2 cellular contexts compared by ENCODE assay signal in the genomic region with DNA sequence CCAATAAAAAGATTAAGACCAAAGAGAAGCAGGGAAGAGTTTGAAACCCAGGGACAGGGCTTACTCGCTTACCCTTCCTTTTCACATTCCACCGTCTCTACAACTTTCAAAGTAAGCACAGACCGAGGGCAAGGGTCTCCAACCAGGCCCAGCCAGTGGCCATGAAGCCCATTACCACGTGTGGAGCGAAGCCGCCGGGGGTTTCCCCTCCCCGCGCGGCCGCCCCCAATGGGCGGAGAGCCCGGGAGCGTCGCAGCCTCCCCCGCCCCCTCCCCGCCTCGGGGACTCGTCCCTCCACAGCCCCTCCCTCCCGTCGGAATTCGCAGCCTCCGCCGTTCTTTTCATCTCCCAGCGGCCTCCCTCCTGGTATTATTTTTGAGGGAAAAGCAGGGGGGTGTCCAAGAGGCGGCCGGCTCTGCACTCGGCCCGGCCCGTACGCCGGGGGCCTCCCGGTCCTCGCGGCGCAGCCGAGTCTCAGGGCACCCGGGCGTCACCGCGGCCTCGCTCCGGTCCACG.
TF ChIP-seq lines count a peak whose summit lies in the region.

No MANE protein-coding gene starts in this region.

TF ChIP-seq in HEK293, 187 proteins besides CTCF, POLR2A, EP300 and RAD21 (continues in another document):
- TF ChIP-seq GLIS2 (tag by site-specific recombination; IDR thresholded peaks at IDR 0.05): peak; percentile 83
- TF ChIP-seq, protein P1, sequence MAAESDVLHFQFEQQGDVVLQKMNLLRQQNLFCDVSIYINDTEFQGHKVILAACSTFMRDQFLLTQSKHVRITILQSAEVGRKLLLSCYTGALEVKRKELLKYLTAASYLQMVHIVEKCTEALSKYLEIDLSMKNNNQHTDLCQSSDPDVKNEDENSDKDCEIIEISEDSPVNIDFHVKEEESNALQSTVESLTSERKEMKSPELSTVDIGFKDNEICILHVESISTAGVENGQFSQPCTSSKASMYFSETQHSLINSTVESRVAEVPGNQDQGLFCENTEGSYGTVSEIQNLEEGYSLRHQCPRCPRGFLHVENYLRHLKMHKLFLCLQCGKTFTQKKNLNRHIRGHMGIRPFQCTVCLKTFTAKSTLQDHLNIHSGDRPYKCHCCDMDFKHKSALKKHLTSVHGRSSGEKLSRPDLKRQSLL (tag by site-specific recombination; IDR thresholded peaks at IDR 0.05): 0 out of 2 replicates have a peak, but pooled peaks have one; percentile 12
- TF ChIP-seq, protein P2, sequence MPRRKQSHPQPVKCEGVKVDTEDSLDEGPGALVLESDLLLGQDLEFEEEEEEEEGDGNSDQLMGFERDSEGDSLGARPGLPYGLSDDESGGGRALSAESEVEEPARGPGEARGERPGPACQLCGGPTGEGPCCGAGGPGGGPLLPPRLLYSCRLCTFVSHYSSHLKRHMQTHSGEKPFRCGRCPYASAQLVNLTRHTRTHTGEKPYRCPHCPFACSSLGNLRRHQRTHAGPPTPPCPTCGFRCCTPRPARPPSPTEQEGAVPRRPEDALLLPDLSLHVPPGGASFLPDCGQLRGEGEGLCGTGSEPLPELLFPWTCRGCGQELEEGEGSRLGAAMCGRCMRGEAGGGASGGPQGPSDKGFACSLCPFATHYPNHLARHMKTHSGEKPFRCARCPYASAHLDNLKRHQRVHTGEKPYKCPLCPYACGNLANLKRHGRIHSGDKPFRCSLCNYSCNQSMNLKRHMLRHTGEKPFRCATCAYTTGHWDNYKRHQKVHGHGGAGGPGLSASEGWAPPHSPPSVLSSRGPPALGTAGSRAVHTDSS (tag by site-specific recombination; IDR thresholded peaks at IDR 0.05): no peak
- TF ChIP-seq SP3 (tag by site-specific recombination; IDR thresholded peaks at IDR 0.05): peak; percentile 80
- TF ChIP-seq, protein P3, sequence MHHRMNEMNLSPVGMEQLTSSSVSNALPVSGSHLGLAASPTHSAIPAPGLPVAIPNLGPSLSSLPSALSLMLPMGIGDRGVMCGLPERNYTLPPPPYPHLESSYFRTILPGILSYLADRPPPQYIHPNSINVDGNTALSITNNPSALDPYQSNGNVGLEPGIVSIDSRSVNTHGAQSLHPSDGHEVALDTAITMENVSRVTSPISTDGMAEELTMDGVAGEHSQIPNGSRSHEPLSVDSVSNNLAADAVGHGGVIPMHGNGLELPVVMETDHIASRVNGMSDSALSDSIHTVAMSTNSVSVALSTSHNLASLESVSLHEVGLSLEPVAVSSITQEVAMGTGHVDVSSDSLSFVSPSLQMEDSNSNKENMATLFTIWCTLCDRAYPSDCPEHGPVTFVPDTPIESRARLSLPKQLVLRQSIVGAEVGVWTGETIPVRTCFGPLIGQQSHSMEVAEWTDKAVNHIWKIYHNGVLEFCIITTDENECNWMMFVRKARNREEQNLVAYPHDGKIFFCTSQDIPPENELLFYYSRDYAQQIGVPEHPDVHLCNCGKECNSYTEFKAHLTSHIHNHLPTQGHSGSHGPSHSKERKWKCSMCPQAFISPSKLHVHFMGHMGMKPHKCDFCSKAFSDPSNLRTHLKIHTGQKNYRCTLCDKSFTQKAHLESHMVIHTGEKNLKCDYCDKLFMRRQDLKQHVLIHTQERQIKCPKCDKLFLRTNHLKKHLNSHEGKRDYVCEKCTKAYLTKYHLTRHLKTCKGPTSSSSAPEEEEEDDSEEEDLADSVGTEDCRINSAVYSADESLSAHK (tag by site-specific recombination; IDR thresholded peaks at IDR 0.05): no peak
- TF ChIP-seq ZEB2 (tag by site-specific recombination; IDR thresholded peaks at IDR 0.05): peak; percentile 11; the same call in 1 of the 2 replicates
- peak; percentile 67 for TF ChIP-seq KLF9 (tag by site-specific recombination; IDR thresholded peaks at IDR 0.05; ENCODE audit: low read depth)
- peak; percentile 50 for TF ChIP-seq EGR2 (tag by site-specific recombination; IDR thresholded peaks at IDR 0.05; ENCODE audit: low read depth)
- TF ChIP-seq ZNF341 (tag by site-specific recombination; IDR thresholded peaks at IDR 0.05; ENCODE audit: low read depth): peak; percentile 66
- TF ChIP-seq PRDM1 (tag by site-specific recombination; IDR thresholded peaks at IDR 0.05): peak; percentile 64; the same call in 1 of the 2 replicates
- TF ChIP-seq KLF8 (tag by site-specific recombination; IDR thresholded peaks at IDR 0.05): peak; percentile 49; the same call in 1 of the 2 replicates
- peak; percentile 76 for TF ChIP-seq ZIC2 (tag by site-specific recombination; IDR thresholded peaks at IDR 0.05)
- no peak for TF ChIP-seq IKZF3 (tag by site-specific recombination; IDR thresholded peaks at IDR 0.05)
- TF ChIP-seq, protein P4, sequence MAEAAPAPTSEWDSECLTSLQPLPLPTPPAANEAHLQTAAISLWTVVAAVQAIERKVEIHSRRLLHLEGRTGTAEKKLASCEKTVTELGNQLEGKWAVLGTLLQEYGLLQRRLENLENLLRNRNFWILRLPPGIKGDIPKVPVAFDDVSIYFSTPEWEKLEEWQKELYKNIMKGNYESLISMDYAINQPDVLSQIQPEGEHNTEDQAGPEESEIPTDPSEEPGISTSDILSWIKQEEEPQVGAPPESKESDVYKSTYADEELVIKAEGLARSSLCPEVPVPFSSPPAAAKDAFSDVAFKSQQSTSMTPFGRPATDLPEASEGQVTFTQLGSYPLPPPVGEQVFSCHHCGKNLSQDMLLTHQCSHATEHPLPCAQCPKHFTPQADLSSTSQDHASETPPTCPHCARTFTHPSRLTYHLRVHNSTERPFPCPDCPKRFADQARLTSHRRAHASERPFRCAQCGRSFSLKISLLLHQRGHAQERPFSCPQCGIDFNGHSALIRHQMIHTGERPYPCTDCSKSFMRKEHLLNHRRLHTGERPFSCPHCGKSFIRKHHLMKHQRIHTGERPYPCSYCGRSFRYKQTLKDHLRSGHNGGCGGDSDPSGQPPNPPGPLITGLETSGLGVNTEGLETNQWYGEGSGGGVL (tag by site-specific recombination; IDR thresholded peaks at IDR 0.05): peak; percentile 53; the same call in 1 of the 2 replicates
- TF ChIP-seq KLF16 (tag by site-specific recombination; IDR thresholded peaks at IDR 0.05): no peak
- no peak for TF ChIP-seq ZFP41 (tag by site-specific recombination; IDR thresholded peaks at IDR 0.05; ENCODE audit: borderline replicate concordance)

TF ChIP-seq in K562, 482 proteins besides CTCF, POLR2A, EP300 and RAD21 (continues in another document):
- TF ChIP-seq SIN3A (IDR thresholded peaks at IDR 0.05; ENCODE audit: borderline replicate concordance in 2 of 2, control insufficient read depth in 1 of 2, low read depth in 2 of 2, low read length in 2 of 2): peak in 1 of 2 experiments; percentile 22; a peak in 1 of 4 replicates
- TF ChIP-seq HDAC2 (IDR thresholded peaks at IDR 0.05): peak; percentile 16; the same call in 1 of the 2 replicates
- 0 out of 2 replicates have a peak, but pooled peaks have one; percentile 40 for TF ChIP-seq ZNF431 (CRISPR knock-in tag; IDR thresholded peaks at IDR 0.05)
- TF ChIP-seq IRF2 (CRISPR knock-in tag; IDR thresholded peaks at IDR 0.05): no peak
- no peak for TF ChIP-seq ZSCAN32 (CRISPR knock-in tag; IDR thresholded peaks at IDR 0.05)
- TF ChIP-seq DPF2 (IDR thresholded peaks at IDR 0.05): peak; percentile 17; the same call in 1 of the 2 replicates
- no peak for TF ChIP-seq ZNF75A (CRISPR knock-in tag; IDR thresholded peaks at IDR 0.05)
- no peak for TF ChIP-seq NEUROD1 (IDR thresholded peaks at IDR 0.05; ENCODE audit: borderline replicate concordance, low read depth, low read length, partially characterized antibody)
- TF ChIP-seq ARNT (IDR thresholded peaks at IDR 0.05): 0 out of 4 replicates have a peak, but pooled peaks of 1 of the 2 experiments have one; percentile 24
- 0 out of 2 replicates have a peak, but pooled peaks have one; percentile 14 for TF ChIP-seq ARID1B (IDR thresholded peaks at IDR 0.05)
- no peak for TF ChIP-seq BRCA1 (IDR thresholded peaks at IDR 0.05)
- TF ChIP-seq BRCA1 (CRISPR knock-in tag; IDR thresholded peaks at IDR 0.05): no peak
- 0 out of 4 replicates have a peak, but pooled peaks have one; percentile 17 to 32 for TF ChIP-seq KDM1A (IDR thresholded peaks at IDR 0.05)
- TF ChIP-seq, protein P5, sequence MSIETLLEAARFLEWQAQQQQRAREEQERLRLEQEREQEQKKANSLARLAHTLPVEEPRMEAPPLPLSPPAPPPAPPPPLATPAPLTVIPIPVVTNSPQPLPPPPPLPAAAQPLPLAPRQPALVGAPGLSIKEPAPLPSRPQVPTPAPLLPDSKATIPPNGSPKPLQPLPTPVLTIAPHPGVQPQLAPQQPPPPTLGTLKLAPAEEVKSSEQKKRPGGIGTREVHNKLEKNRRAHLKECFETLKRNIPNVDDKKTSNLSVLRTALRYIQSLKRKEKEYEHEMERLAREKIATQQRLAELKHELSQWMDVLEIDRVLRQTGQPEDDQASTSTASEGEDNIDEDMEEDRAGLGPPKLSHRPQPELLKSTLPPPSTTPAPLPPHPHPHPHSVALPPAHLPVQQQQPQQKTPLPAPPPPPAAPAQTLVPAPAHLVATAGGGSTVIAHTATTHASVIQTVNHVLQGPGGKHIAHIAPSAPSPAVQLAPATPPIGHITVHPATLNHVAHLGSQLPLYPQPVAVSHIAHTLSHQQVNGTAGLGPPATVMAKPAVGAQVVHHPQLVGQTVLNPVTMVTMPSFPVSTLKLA (conservative IDR thresholded peaks at IDR 0.05): peak; percentile 83 to 84
- peak in 1 of 2 experiments; percentile 75; a peak in 2 of 4 replicates for TF ChIP-seq HDAC1 (IDR thresholded peaks at IDR 0.05)
- TF ChIP-seq ZNF717 (CRISPR knock-in tag; IDR thresholded peaks at IDR 0.05): no peak
- TF ChIP-seq GATAD2B (IDR thresholded peaks at IDR 0.05; ENCODE audit: borderline replicate concordance): peak; percentile 35; the same call in 1 of the 2 replicates
- TF ChIP-seq YY1 (IDR thresholded peaks at IDR 0.05; ENCODE audit: borderline replicate concordance in 1 of 3, control insufficient read depth in 1 of 3, extremely low read depth in 1 of 3, insufficient read depth in 3 of 3, insufficient read length in 1 of 3, insufficient replicate concordance in 2 of 3, low read depth in 1 of 3, low read length in 2 of 3): peak in 1 of 3 experiments; percentile 43
- TF ChIP-seq, protein P6, sequence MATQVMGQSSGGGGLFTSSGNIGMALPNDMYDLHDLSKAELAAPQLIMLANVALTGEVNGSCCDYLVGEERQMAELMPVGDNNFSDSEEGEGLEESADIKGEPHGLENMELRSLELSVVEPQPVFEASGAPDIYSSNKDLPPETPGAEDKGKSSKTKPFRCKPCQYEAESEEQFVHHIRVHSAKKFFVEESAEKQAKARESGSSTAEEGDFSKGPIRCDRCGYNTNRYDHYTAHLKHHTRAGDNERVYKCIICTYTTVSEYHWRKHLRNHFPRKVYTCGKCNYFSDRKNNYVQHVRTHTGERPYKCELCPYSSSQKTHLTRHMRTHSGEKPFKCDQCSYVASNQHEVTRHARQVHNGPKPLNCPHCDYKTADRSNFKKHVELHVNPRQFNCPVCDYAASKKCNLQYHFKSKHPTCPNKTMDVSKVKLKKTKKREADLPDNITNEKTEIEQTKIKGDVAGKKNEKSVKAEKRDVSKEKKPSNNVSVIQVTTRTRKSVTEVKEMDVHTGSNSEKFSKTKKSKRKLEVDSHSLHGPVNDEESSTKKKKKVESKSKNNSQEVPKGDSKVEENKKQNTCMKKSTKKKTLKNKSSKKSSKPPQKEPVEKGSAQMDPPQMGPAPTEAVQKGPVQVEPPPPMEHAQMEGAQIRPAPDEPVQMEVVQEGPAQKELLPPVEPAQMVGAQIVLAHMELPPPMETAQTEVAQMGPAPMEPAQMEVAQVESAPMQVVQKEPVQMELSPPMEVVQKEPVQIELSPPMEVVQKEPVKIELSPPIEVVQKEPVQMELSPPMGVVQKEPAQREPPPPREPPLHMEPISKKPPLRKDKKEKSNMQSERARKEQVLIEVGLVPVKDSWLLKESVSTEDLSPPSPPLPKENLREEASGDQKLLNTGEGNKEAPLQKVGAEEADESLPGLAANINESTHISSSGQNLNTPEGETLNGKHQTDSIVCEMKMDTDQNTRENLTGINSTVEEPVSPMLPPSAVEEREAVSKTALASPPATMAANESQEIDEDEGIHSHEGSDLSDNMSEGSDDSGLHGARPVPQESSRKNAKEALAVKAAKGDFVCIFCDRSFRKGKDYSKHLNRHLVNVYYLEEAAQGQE (CRISPR knock-in tag; IDR thresholded peaks at IDR 0.05; ENCODE audit: low read depth): 0 out of 2 replicates have a peak, but pooled peaks have one; percentile 55
- peak; percentile 35 for TF ChIP-seq HMGN3 (IDR thresholded peaks at IDR 0.05; ENCODE audit: borderline replicate concordance, extremely low read depth, insufficient read length, low read depth, low read length)
- TF ChIP-seq MYC (IDR thresholded peaks at IDR 0.05; ENCODE audit: low read depth, low read length): peak; percentile 71; the same call in 1 of the 2 replicates
- TF ChIP-seq MYC (CRISPR knock-in tag; IDR thresholded peaks at IDR 0.05; ENCODE audit: borderline replicate concordance, low read depth): no peak
- peak; percentile 28 to 63; a peak in 1 of 4 replicates for TF ChIP-seq TEAD1 (CRISPR knock-in tag; IDR thresholded peaks at IDR 0.05)
- no peak for TF ChIP-seq ILF3 (IDR thresholded peaks at IDR 0.05; ENCODE audit: borderline replicate concordance)
- TF ChIP-seq HDAC8 (tag; IDR thresholded peaks at IDR 0.05): no peak
- no peak for TF ChIP-seq NCOR1 (IDR thresholded peaks at IDR 0.05)
- no peak for TF ChIP-seq JUNB (CRISPR knock-in tag; conservative IDR thresholded peaks at IDR 0.05)
- no peak for TF ChIP-seq CHD1 (IDR thresholded peaks at IDR 0.05; ENCODE audit: low read length)
- TF ChIP-seq, protein P7, sequence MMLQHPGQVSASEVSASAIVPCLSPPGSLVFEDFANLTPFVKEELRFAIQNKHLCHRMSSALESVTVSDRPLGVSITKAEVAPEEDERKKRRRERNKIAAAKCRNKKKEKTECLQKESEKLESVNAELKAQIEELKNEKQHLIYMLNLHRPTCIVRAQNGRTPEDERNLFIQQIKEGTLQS (IDR thresholded peaks at IDR 0.05): no peak
- TF ChIP-seq, protein P7 (CRISPR knock-in tag; conservative IDR thresholded peaks at IDR 0.05): no peak
- TF ChIP-seq ZBTB7A (IDR thresholded peaks at IDR 0.05; ENCODE audit: borderline replicate concordance, control insufficient read depth, low read depth, low read length): peak; percentile 92
- TF ChIP-seq, protein P8, sequence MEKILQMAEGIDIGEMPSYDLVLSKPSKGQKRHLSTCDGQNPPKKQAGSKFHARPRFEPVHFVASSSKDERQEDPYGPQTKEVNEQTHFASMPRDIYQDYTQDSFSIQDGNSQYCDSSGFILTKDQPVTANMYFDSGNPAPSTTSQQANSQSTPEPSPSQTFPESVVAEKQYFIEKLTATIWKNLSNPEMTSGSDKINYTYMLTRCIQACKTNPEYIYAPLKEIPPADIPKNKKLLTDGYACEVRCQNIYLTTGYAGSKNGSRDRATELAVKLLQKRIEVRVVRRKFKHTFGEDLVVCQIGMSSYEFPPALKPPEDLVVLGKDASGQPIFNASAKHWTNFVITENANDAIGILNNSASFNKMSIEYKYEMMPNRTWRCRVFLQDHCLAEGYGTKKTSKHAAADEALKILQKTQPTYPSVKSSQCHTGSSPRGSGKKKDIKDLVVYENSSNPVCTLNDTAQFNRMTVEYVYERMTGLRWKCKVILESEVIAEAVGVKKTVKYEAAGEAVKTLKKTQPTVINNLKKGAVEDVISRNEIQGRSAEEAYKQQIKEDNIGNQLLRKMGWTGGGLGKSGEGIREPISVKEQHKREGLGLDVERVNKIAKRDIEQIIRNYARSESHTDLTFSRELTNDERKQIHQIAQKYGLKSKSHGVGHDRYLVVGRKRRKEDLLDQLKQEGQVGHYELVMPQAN (IDR thresholded peaks at IDR 0.05; ENCODE audit: borderline replicate concordance): peak; percentile 48; the same call in 1 of the 2 replicates
